Comparison of ENCODE assay signal across 8 cellular contexts in genomic region chr11:13210424-13210823, GRCh38.
DNase-seq lines count a peak whose midpoint lies in the region; ATAC-seq and TF ChIP-seq lines count a peak whose summit lies in the region.

No MANE protein-coding gene starts in this region.

- H3K9me2 ChIP-seq in GM23338 (ENCODE audit: insufficient read depth): no peaks in the 10 kb centered on the region

- H3K27ac ChIP-seq in GM23338 (ENCODE audit: low read depth) (no peak overlapping the region), right cardiac atrium (ENCODE audit: low read length) (no peak overlapping the region), smooth muscle cell (ENCODE audit: low read depth) (no peak overlapping the region)

- H3K9me3 Mint-ChIP-seq in CD14-positive monocyte: no peaks in the 10 kb centered on the region
- H3K9me3 Mint-ChIP-seq in GM23338: no peaks in the 10 kb centered on the region

- H3K4me2 ChIP-seq in GM23338: no peak overlapping the region
- no peak overlapping the region for H3K4me2 ChIP-seq in smooth muscle cell

- no peak overlapping the region for H2AFZ ChIP-seq in GM23338
- no peak overlapping the region for H2AFZ ChIP-seq in smooth muscle cell (ENCODE audit: low read depth)

- TF ChIP-seq CTCF in CD14-positive monocyte (IDR thresholded peaks at IDR 0.05) (peak; percentile 45), GM23338 (conservative IDR thresholded peaks at IDR 0.05; ENCODE audit: low read depth in 2 of 2) (peak; percentile 75 to 93), smooth muscle cell (IDR thresholded peaks at IDR 0.05; ENCODE audit: borderline replicate concordance, insufficient read depth, poor library complexity, severe bottlenecking) (peak; percentile 58)

- no peak overlapping the region for H3K4me3 Mint-ChIP-seq in CD14-positive monocyte
- H3K4me3 Mint-ChIP-seq in GM23338: no peak overlapping the region

- WGBS in right cardiac atrium: 33% methylated on average over 1 of the region's 1 CpG
- WGBS in smooth muscle cell (ENCODE audit: low lambda C conversion rate): 38% methylated on average over 1 of the region's 1 CpG

- no peaks in the 10 kb centered on the region for H4K20me1 ChIP-seq in GM23338 (replicated peaks; ENCODE audit: insufficient read depth)
- H4K20me1 ChIP-seq in smooth muscle cell (ENCODE audit: low read depth): no peaks in the 10 kb centered on the region

- H3K9ac ChIP-seq in smooth muscle cell (ENCODE audit: low read depth): no peak overlapping the region

- H3K79me2 ChIP-seq in GM23338 (replicated peaks; ENCODE audit: insufficient read depth): no peaks in the 10 kb centered on the region
- no peaks in the 10 kb centered on the region for H3K79me2 ChIP-seq in smooth muscle cell (ENCODE audit: low read depth)

- H3K36me3 ChIP-seq in GM23338 (ENCODE audit: insufficient read depth) (no peaks in the 10 kb centered on the region), smooth muscle cell (ENCODE audit: low read depth) (no peaks in the 10 kb centered on the region)

- DNase-seq in CD14-positive monocyte (ENCODE audit: low spot score): no peak
- peak; percentile 91 for DNase-seq in GM23338 (ENCODE audit: low spot score)
- DNase-seq in NCI-H345 (lab: John Stamatoyannopoulos, UW): peak; percentile 69
- DNase-seq in amniotic stem cell (lab: John Stamatoyannopoulos, UW): peak; percentile 68
- peak; percentile 37 to 80 (median 70) for DNase-seq in right cardiac atrium
- DNase-seq in smooth muscle cell (lab: John Stamatoyannopoulos, UW; ENCODE audit: unreplicated experiment): no peak
- DNase-seq in NOMO-1 treated with dmso at 0.1 percent for 144 hours (lab: John Stamatoyannopoulos, UW; ENCODE audit: unreplicated experiment): no peak

- H3K36me3 Mint-ChIP-seq in CD14-positive monocyte (no peaks in the 10 kb centered on the region), GM23338 (ENCODE audit: low read depth) (no peaks in the 10 kb centered on the region)

- no peaks in the 10 kb centered on the region for H3K9me3 ChIP-seq in right cardiac atrium (ENCODE audit: control insufficient read depth, low read length)
- no peaks in the 10 kb centered on the region for H3K9me3 ChIP-seq in smooth muscle cell (replicated peaks; ENCODE audit: low read depth)

- ATAC-seq in GM23338 (peak; percentile 86), right cardiac atrium (peak; percentile 55 to 63), HG03342 (IDR thresholded peaks at IDR 0.05; ENCODE audit: unreplicated experiment) (no peak)

- H3K27me3 Mint-ChIP-seq in CD14-positive monocyte (ENCODE audit: low read depth in 3 of 3) (peaks cover 0 to 1% (median 0%) of the 10 kb centered on the region in 3 donors), GM23338 (ENCODE audit: insufficient read depth, low read depth, poor library complexity) (peaks cover 2% of the 10 kb centered on the region)

- H3K27ac Mint-ChIP-seq in CD14-positive monocyte: no peak overlapping the region
- no peak overlapping the region for H3K27ac Mint-ChIP-seq in GM23338

- no peaks in the 10 kb centered on the region for H3F3A ChIP-seq in GM23338 (replicated peaks; ENCODE audit: low read depth)
- H3F3A ChIP-seq in smooth muscle cell (ENCODE audit: low read depth): peaks cover 30% of the 10 kb centered on the region

- H3K4me3 ChIP-seq in GM23338: no peak overlapping the region
- no peak overlapping the region for H3K4me3 ChIP-seq in right cardiac atrium (ENCODE audit: low read length)
- no peak overlapping the region for H3K4me3 ChIP-seq in smooth muscle cell

- peaks cover 19% of the 10 kb centered on the region for H3K4me1 ChIP-seq in GM23338 (ENCODE audit: insufficient read depth)
- H3K4me1 ChIP-seq in right cardiac atrium (ENCODE audit: control insufficient read depth, insufficient read depth, low read length): peaks cover 6% of the 10 kb centered on the region
- peaks cover 20% of the 10 kb centered on the region for H3K4me1 ChIP-seq in smooth muscle cell (ENCODE audit: low read depth)

- H3K4me1 Mint-ChIP-seq in CD14-positive monocyte (peaks cover 34% of the 10 kb centered on the region), GM23338 (peaks cover 26% of the 10 kb centered on the region)

- H3K27me3 ChIP-seq in GM23338 (ENCODE audit: insufficient read depth): no peaks in the 10 kb centered on the region
- H3K27me3 ChIP-seq in right cardiac atrium (ENCODE audit: control insufficient read depth, insufficient read depth): no peaks in the 10 kb centered on the region
- H3K27me3 ChIP-seq in smooth muscle cell (ENCODE audit: low read depth): no peaks in the 10 kb centered on the region

- intact Hi-C loops in CD14-positive monocyte (cut with micrococcal nuclease): loop anchor here in 1 of 2 donors (10.0 kb wide), 1 partner anchor 124 kb away; no protein-coding TSS in a partner anchor
- intact Hi-C loops in right cardiac atrium (cut with DNase I): loop anchor here in 3 of 4 donors (2.0 to 5.0 kb wide), 2 partner anchors 132 to 134 kb away; no protein-coding TSS in a partner anchor

TF ChIP-seq in GM23338, 12 proteins besides CTCF, POLR2A, EP300 and RAD21 (continues in another document):
- TF ChIP-seq CREB1 (CRISPR knock-in tag; IDR thresholded peaks at IDR 0.05; ENCODE audit: low read depth): no peak
- TF ChIP-seq EZH2phosphoT487 (IDR thresholded peaks at IDR 0.05; ENCODE audit: unreplicated experiment): no peak
- no peak for TF ChIP-seq STAT1 (IDR thresholded peaks at IDR 0.05; ENCODE audit: unreplicated experiment)
- TF ChIP-seq ZNF331 (CRISPR knock-in tag; IDR thresholded peaks at IDR 0.05; ENCODE audit: low read depth): no peak
- no peak for TF ChIP-seq ZNF114 (CRISPR knock-in tag; IDR thresholded peaks at IDR 0.05)
- TF ChIP-seq, protein P1, sequence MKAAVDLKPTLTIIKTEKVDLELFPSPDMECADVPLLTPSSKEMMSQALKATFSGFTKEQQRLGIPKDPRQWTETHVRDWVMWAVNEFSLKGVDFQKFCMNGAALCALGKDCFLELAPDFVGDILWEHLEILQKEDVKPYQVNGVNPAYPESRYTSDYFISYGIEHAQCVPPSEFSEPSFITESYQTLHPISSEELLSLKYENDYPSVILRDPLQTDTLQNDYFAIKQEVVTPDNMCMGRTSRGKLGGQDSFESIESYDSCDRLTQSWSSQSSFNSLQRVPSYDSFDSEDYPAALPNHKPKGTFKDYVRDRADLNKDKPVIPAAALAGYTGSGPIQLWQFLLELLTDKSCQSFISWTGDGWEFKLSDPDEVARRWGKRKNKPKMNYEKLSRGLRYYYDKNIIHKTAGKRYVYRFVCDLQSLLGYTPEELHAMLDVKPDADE (IDR thresholded peaks at IDR 0.05): no peak
- TF ChIP-seq EZH2 (IDR thresholded peaks at IDR 0.05; ENCODE audit: low read depth, unreplicated experiment): no peak
- TF ChIP-seq, protein P2, sequence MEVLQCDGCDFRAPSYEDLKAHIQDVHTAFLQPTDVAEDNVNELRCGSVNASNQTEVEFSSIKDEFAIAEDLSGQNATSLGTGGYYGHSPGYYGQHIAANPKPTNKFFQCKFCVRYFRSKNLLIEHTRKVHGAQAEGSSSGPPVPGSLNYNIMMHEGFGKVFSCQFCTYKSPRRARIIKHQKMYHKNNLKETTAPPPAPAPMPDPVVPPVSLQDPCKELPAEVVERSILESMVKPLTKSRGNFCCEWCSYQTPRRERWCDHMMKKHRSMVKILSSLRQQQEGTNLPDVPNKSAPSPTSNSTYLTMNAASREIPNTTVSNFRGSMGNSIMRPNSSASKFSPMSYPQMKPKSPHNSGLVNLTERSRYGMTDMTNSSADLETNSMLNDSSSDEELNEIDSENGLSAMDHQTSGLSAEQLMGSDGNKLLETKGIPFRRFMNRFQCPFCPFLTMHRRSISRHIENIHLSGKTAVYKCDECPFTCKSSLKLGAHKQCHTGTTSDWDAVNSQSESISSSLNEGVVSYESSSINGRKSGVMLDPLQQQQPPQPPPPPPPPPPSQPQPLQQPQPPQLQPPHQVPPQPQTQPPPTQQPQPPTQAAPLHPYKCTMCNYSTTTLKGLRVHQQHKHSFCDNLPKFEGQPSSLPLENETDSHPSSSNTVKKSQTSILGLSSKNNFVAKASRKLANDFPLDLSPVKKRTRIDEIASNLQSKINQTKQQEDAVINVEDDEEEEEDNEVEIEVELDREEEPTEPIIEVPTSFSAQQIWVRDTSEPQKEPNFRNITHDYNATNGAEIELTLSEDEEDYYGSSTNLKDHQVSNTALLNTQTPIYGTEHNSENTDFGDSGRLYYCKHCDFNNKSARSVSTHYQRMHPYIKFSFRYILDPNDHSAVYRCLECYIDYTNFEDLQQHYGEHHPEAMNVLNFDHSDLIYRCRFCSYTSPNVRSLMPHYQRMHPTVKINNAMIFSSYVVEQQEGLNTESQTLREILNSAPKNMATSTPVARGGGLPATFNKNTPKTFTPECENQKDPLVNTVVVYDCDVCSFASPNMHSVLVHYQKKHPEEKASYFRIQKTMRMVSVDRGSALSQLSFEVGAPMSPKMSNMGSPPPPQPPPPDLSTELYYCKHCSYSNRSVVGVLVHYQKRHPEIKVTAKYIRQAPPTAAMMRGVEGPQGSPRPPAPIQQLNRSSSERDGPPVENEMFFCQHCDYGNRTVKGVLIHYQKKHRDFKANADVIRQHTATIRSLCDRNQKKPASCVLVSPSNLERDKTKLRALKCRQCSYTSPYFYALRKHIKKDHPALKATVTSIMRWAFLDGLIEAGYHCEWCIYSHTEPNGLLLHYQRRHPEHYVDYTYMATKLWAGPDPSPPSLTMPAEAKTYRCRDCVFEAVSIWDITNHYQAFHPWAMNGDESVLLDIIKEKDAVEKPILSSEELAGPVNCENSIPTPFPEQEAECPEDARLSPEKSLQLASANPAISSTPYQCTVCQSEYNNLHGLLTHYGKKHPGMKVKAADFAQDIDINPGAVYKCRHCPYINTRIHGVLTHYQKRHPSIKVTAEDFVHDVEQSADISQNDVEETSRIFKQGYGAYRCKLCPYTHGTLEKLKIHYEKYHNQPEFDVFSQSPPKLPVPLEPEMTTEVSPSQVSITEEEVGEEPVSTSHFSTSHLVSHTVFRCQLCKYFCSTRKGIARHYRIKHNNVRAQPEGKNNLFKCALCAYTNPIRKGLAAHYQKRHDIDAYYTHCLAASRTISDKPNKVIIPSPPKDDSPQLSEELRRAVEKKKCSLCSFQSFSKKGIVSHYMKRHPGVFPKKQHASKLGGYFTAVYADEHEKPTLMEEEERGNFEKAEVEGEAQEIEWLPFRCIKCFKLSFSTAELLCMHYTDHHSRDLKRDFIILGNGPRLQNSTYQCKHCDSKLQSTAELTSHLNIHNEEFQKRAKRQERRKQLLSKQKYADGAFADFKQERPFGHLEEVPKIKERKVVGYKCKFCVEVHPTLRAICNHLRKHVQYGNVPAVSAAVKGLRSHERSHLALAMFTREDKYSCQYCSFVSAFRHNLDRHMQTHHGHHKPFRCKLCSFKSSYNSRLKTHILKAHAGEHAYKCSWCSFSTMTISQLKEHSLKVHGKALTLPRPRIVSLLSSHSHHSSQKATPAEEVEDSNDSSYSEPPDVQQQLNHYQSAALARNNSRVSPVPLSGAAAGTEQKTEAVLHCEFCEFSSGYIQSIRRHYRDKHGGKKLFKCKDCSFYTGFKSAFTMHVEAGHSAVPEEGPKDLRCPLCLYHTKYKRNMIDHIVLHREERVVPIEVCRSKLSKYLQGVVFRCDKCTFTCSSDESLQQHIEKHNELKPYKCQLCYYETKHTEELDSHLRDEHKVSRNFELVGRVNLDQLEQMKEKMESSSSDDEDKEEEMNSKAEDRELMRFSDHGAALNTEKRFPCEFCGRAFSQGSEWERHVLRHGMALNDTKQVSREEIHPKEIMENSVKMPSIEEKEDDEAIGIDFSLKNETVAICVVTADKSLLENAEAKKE (CRISPR knock-in tag; IDR thresholded peaks at IDR 0.05): no peak

Comparison
In these comparisons a context has a peak if more than half of its experiments do, and no peak if none do; other contexts are left out.
1. DNase-seq: peak in GM23338 (single experiment), NCI-H345 (single experiment), amniotic stem cell (single experiment) and right cardiac atrium (3 of 3); none in CD14-positive monocyte (single experiment), smooth muscle cell (single experiment) and NOMO-1 treated with dmso at 0.1 percent for 144 hours (single experiment).
2. Peak in every context shown above with its lines, with median percentiles within 50 percentile points of each other: CTCF ChIP-seq.